Comparison of ENCODE assay signal across 11 cellular contexts in genomic region chr7:78020874-78021249, GRCh38.
DNase-seq lines count a peak whose midpoint lies in the region; ATAC-seq and TF ChIP-seq lines count a peak whose summit lies in the region.
"Had no signal": no experiment of that assay in that cellular context is flagged by ENCODE, and none has a peak within 500 bp of the region (broad histone marks: within the 10 kb centered on the region; RNA-seq: fewer than 3 reads in every experiment).

No MANE protein-coding gene starts in this region.

- DNase-seq in heart left ventricle (no peak), Right ventricle myocardium superior (no peak), T-helper 17 cell (no peak), tibial nerve (ENCODE audit: low spot score in 2 of 2) (no peak), hypothalamus (lab: John Stamatoyannopoulos, UW) (no peak), DMS153 (lab: John Stamatoyannopoulos, UW) (no peak), inferior parietal cortex (ENCODE audit: extremely low spot score) (no peak)
- DNase-seq: lower lobe of right lung had no signal

- H3K27me3 ChIP-seq in heart left ventricle, result peaks cover 0 to 7% (median 0%) of the 10 kb centered on the region in 9 donors
- no peaks in the 10 kb centered on the region for H3K27me3 ChIP-seq in liver (ENCODE audit: control insufficient read depth in 4 of 4, insufficient read depth in 4 of 4, low read length in 3 of 4)
- H3K27me3 ChIP-seq in tibial nerve, result no peaks in the 10 kb centered on the region
- H3K27me3 ChIP-seq: MG63 had no signal

- ATAC-seq in heart left ventricle (no peak), Right ventricle myocardium superior (ENCODE audit: poor library complexity) (no peak), T-helper 17 cell (no peak)

- H3K27ac Mint-ChIP-seq in T-helper 17 cell, result no peak overlapping the region

- TF ChIP-seq POLR2A in heart left ventricle (IDR thresholded peaks at IDR 0.05) (no peak), tibial nerve (IDR thresholded peaks at IDR 0.05) (no peak)

- H3K4me1 ChIP-seq in heart left ventricle (peaks cover 0 to 36% (median 19%) of the 10 kb centered on the region in 12 donors), liver (ENCODE audit: control insufficient read depth in 4 of 4, insufficient read depth in 4 of 4, low read length in 3 of 4) (peaks cover 0 to 18% (median 9%) of the 10 kb centered on the region in 4 donors), tibial nerve (peaks cover 0 to 40% (median 4%) of the 10 kb centered on the region in 4 donors)

- H3K4me3 ChIP-seq in heart left ventricle (no peak overlapping the region), liver (ENCODE audit: low read depth in 1 of 3, low read length in 3 of 3) (no peak overlapping the region), tibial nerve (no peak overlapping the region)

- H3K9me3 ChIP-seq in heart left ventricle, result no peaks in the 10 kb centered on the region
- no peaks in the 10 kb centered on the region for H3K9me3 ChIP-seq in T-helper 17 cell (ENCODE audit: control insufficient read depth, low read length, poor library complexity, severe bottlenecking)
- H3K9me3 ChIP-seq in liver (ENCODE audit: control insufficient read depth in 4 of 4, low read length in 3 of 4), result no peaks in the 10 kb centered on the region
- no peaks in the 10 kb centered on the region for H3K9me3 ChIP-seq in tibial nerve
- H3K9me3 ChIP-seq: BLaER1 treated with 17β-estradiol and CSF1 and Interleukin-3, amounts not matched to agents 10 nM and 100 nM; lower lobe of right lung; MG63 had no signal

- H3K27me3 Mint-ChIP-seq in T-helper 17 cell, result peaks cover 16% of the 10 kb centered on the region

- H3K9ac ChIP-seq in liver (ENCODE audit: low read depth in 1 of 2, low read length in 2 of 2), result peak overlapping the region; percentile 0 to 55

- peaks cover 8% of the 10 kb centered on the region for H3K4me1 Mint-ChIP-seq in T-helper 17 cell

- TF ChIP-seq RAD21 in liver (IDR thresholded peaks at IDR 0.05), result no peak

- intact Hi-C loops in heart left ventricle (cut with DNase I), result loop anchor here in 4 of 10 donors (5.0 to 10.0 kb wide), 5 partner anchors 201 to 1156 kb away; no protein-coding TSS in a partner anchor
- intact Hi-C loops in Right ventricle myocardium superior (cut with DNase I), result no loop called here

- peak overlapping the region in 7 of 12 donors; percentile 94 to 98 (median 96) for H3K27ac ChIP-seq in heart left ventricle
- H3K27ac ChIP-seq in liver (ENCODE audit: low read depth in 1 of 2, low read length in 2 of 2), result peak overlapping the region in 1 of 2 donors; percentile 77
- H3K27ac ChIP-seq in tibial nerve, result peak overlapping the region in 3 of 4 donors; percentile 94 to 98 (median 98)

- peak overlapping the region; percentile 91 for H3K4me3 Mint-ChIP-seq in T-helper 17 cell

- TF ChIP-seq CTCF in heart left ventricle (IDR thresholded peaks at IDR 0.05) (peak in 1 of 12 donors; percentile 14), liver (IDR thresholded peaks at IDR 0.05; ENCODE audit: low read depth, low read length, missing input control) (no peak), tibial nerve (IDR thresholded peaks at IDR 0.05) (no peak)

- H3K36me3 ChIP-seq in heart left ventricle (no peaks in the 10 kb centered on the region), liver (ENCODE audit: control insufficient read depth in 4 of 4, insufficient read depth in 3 of 4, low read depth in 1 of 4, low read length in 3 of 4) (no peaks in the 10 kb centered on the region), tibial nerve (no peaks in the 10 kb centered on the region)
- H3K36me3 ChIP-seq: BLaER1 treated with 17β-estradiol and CSF1 and Interleukin-3, amounts not matched to agents 10 nM and 100 nM; lower lobe of right lung; MG63 had no signal

- TF ChIP-seq EP300 in tibial nerve (IDR thresholded peaks at IDR 0.05), result no peak

- H3K36me3 Mint-ChIP-seq in T-helper 17 cell (ENCODE audit: low read depth), result peaks cover 2% of the 10 kb centered on the region

TF ChIP-seq in liver, 16 proteins besides CTCF, POLR2A, EP300 and RAD21:
- no peak for TF ChIP-seq ATF3 (IDR thresholded peaks at IDR 0.05)
- TF ChIP-seq HNF4G (IDR thresholded peaks at IDR 0.05), result no peak
- TF ChIP-seq MAX (IDR thresholded peaks at IDR 0.05), result no peak
- TF ChIP-seq TAF1 (conservative IDR thresholded peaks at IDR 0.05), result no peak
- no peak for TF ChIP-seq SP1 (IDR thresholded peaks at IDR 0.05)
- TF ChIP-seq FOXA1 (IDR thresholded peaks at IDR 0.05), result no peak
- no peak for TF ChIP-seq YY1 (IDR thresholded peaks at IDR 0.05)
- no peak for TF ChIP-seq REST (IDR thresholded peaks at IDR 0.05)
- TF ChIP-seq RXRA (IDR thresholded peaks at IDR 0.05), result no peak
- no peak for TF ChIP-seq JUND (IDR thresholded peaks at IDR 0.05)
- no peak for TF ChIP-seq NR2F2 (IDR thresholded peaks at IDR 0.05)
- TF ChIP-seq GABPA (IDR thresholded peaks at IDR 0.05 in 1 of 2, conservative IDR thresholded peaks at IDR 0.05 in 1 of 2), result no peak
